ENCODE assay signal across 9 cellular contexts in the genomic region with DNA sequence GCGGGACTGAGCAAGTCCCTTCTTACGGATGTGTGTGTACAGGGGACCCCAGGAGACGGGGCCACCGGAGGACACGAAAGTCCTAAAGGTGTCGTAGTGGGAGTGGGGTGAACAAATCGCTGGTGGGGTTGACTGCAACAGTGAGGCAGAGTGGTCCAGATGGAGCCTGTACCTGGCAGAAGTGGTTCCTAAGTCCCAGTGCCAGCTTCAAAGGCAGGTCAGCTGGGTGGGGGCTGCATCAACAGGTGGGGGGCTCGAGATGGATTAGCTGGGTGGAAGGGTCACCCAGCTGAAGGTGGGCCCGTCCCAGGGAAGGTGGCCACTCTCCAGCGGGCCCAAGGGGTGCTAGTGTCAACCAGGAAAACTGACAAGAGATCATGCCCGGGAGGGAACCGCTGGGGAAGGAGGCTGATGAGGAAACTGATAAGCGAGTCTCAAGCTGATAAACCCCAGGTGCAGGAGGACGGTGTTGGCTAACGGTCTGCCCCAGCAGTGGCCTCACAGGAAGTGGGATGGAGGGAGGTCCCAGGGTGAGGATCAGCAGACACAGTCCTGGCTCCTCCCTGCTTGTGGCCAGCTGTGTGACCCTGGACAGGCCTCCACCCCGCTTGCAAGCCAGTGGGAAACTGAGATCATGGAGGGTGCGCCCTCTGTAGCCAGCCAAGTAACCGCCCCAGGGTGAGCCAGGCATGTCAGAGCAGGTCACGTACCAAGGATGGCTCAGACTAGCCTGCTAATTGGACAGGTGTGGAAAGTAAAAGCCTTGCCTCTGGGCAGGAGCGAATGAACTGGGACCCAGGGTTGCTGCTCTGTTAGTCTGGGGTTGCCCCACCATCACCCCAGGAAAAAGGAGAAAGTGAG. TPM values are rescaled to one million over a fixed set of nuclear protein-coding genes. Genes with fewer than 3 reads are reported as not detected.
DNase-seq lines count a peak whose midpoint lies in the region; ATAC-seq, FAIRE-seq and TF ChIP-seq lines count a peak whose summit lies in the region.
"Had no signal": no experiment of that assay in that cellular context is flagged by ENCODE, and none has a peak within 500 bp of the region (broad histone marks: within the 10 kb centered on the region; RNA-seq: fewer than 3 reads in every experiment).

No MANE protein-coding gene starts in this region.

- peak; percentile 89 for FAIRE-seq in H54 (lab: Jason Lieb, UNC)
- FAIRE-seq: G401.6 had no signal

- H3K4me1 Mint-ChIP-seq in activated CD8-positive, alpha-beta T cell treated with anti-CD3 and anti-CD28 coated beads for 36 hours (ENCODE audit: low read depth), result peaks cover 21% of the 10 kb centered on the region
- H3K4me1 Mint-ChIP-seq in nephron, result peaks cover 24% of the 10 kb centered on the region

- peaks cover 8% of the 10 kb centered on the region for H3K36me3 Mint-ChIP-seq in activated CD8-positive, alpha-beta T cell treated with anti-CD3 and anti-CD28 coated beads for 36 hours (ENCODE audit: low read depth)
- peaks cover 17% of the 10 kb centered on the region for H3K36me3 Mint-ChIP-seq in nephron (ENCODE audit: low read depth)

- intact Hi-C loops in activated CD8-positive, alpha-beta T cell treated with anti-CD3 and anti-CD28 coated beads for 36 hours (cut with micrococcal nuclease), result no loop called here

- CTCF ChIA-PET in activated CD8-positive, alpha-beta T cell treated with anti-CD3 and anti-CD28 coated beads for 36 hours (lab: Charles Lee), result interaction anchor here (0.7 to 2.4 kb wide), 5 partner anchors 9 to 193 kb away, joined by 3 to 14 read pairs (median 8); no protein-coding TSS in a partner anchor

- H3K27ac Mint-ChIP-seq in activated CD8-positive, alpha-beta T cell treated with anti-CD3 and anti-CD28 coated beads for 36 hours, result peak overlapping the region; percentile 84
- peak overlapping the region; percentile 67 to 96 (median 90) for H3K27ac Mint-ChIP-seq in nephron

- POLR2A ChIA-PET in activated CD8-positive, alpha-beta T cell treated with anti-CD3 and anti-CD28 coated beads for 36 hours (lab: Charles Lee), result interaction anchor here (1.0 to 2.0 kb wide), 8 partner anchors 8 to 230 kb away, joined by 3 to 8 read pairs (median 4); a partner anchor contains a TSS

- no peak for TF ChIP-seq CTCF in activated CD8-positive, alpha-beta T cell treated with anti-CD3 and anti-CD28 coated beads for 36 hours (IDR thresholded peaks at IDR 0.05)
- no peak for TF ChIP-seq CTCF in nephron (IDR thresholded peaks at IDR 0.05; ENCODE audit: unreplicated experiment in 3 of 3)

- peak overlapping the region; percentile 90 for H3K4me3 Mint-ChIP-seq in activated CD8-positive, alpha-beta T cell treated with anti-CD3 and anti-CD28 coated beads for 36 hours
- peak overlapping the region; percentile 91 to 93 (median 92) for H3K4me3 Mint-ChIP-seq in nephron

- H3K9me3 Mint-ChIP-seq in activated CD8-positive, alpha-beta T cell treated with anti-CD3 and anti-CD28 coated beads for 36 hours, result no peaks in the 10 kb centered on the region
- no peaks in the 10 kb centered on the region for H3K9me3 Mint-ChIP-seq in nephron

- no peaks in the 10 kb centered on the region for H3K27me3 Mint-ChIP-seq in activated CD8-positive, alpha-beta T cell treated with anti-CD3 and anti-CD28 coated beads for 36 hours
- H3K27me3 Mint-ChIP-seq in nephron (ENCODE audit: low read depth), result no peaks in the 10 kb centered on the region

- DNase-seq in NCI-H82 (lab: John Stamatoyannopoulos, UW) (peak; percentile 38), NCI-H82 treated with DMSO at 0.1 percent for 48 hours (lab: John Stamatoyannopoulos, UW; ENCODE audit: unreplicated experiment) (no peak), H54 (ENCODE audit: insufficient read length, low spot score) (peak; percentile 74), NCI-H146 (lab: John Stamatoyannopoulos, UW) (peak; percentile 90), fibroblast of peridontal ligament (ENCODE audit: extremely low read depth) (peak; percentile 79), cortex of kidney (lab: John Stamatoyannopoulos, UW) (no peak)
- DNase-seq in activated CD8-positive, alpha-beta T cell treated with anti-CD3 and anti-CD28 coated beads for 36 hours, result peak; percentile 79

- TF ChIP-seq POLR2A in H54 (IDR thresholded peaks at IDR 0.05; ENCODE audit: low read depth, low read length), result peak; percentile 82

- peak; percentile 79 for ATAC-seq in activated CD8-positive, alpha-beta T cell treated with anti-CD3 and anti-CD28 coated beads for 36 hours

RNA-seq across cellular contexts. Expression of a gene that starts 1.0 kb away (rescaled TPM):
- 10 to 100 TPM in 1 of 2 experiments, 1 to 10 TPM in 1; 7.6 to 10.9 TPM for total RNA-seq in activated CD8-positive, alpha-beta T cell treated with anti-CD3 and anti-CD28 coated beads for 36 hours

RNA-seq across cellular contexts. Expression of a gene that starts 7.7 kb away (rescaled TPM):
- total RNA-seq in activated CD8-positive, alpha-beta T cell treated with anti-CD3 and anti-CD28 coated beads for 36 hours, result 10 to 100 TPM; 18.0 to 19.2 TPM

RNA-seq across cellular contexts. Expression of a gene that starts 26.5 kb away (rescaled TPM):
- 10 to 100 TPM; 21.1 to 22.0 TPM for total RNA-seq in activated CD8-positive, alpha-beta T cell treated with anti-CD3 and anti-CD28 coated beads for 36 hours

RNA-seq across cellular contexts. Expression of a gene that starts 35.1 kb away (rescaled TPM):
- total RNA-seq in activated CD8-positive, alpha-beta T cell treated with anti-CD3 and anti-CD28 coated beads for 36 hours, result 1 to 10 TPM in 1 of 2 experiments, under 1 TPM in 1; 0.45 to 1.3 TPM

RNA-seq across cellular contexts. Expression of a gene that starts 53.5 kb away (rescaled TPM):
- total RNA-seq in activated CD8-positive, alpha-beta T cell treated with anti-CD3 and anti-CD28 coated beads for 36 hours, result under 1 TPM; 0.31 to 0.32 TPM

Comparison
In these comparisons a context has a peak if more than half of its experiments do, and no peak if none do; other contexts are left out.
1. DNase-seq: peak in NCI-H82 (single experiment), H54 (single experiment), NCI-H146 (single experiment), activated CD8-positive, alpha-beta T cell treated with anti-CD3 and anti-CD28 coated beads for 36 hours (single experiment) and fibroblast of peridontal ligament (single experiment); none in NCI-H82 treated with DMSO at 0.1 percent for 48 hours (single experiment) and cortex of kidney (single experiment).